1 cellular context compared by ENCODE assay signal in genomic region chr6:42095776-42096541, GRCh38.
TF ChIP-seq lines count a peak whose summit lies in the region.

No MANE protein-coding gene starts in this region.

TF ChIP-seq in WTC11, 78 proteins besides CTCF, POLR2A, EP300 and RAD21 (continued from another document):
- TF ChIP-seq FOXP4 (CRISPR knock-in tag; IDR thresholded peaks at IDR 0.05) (no peak), PREB (CRISPR knock-in tag; IDR thresholded peaks at IDR 0.05; ENCODE audit: borderline replicate concordance) (no peak), FOXJ3 (CRISPR knock-in tag; IDR thresholded peaks at IDR 0.05; ENCODE audit: borderline replicate concordance) (no peak), ZNF263 (CRISPR knock-in tag; IDR thresholded peaks at IDR 0.05; ENCODE audit: low read depth) (0 out of 2 replicates have a peak, but pooled peaks have one; percentile 29), MAX (CRISPR knock-in tag; IDR thresholded peaks at IDR 0.05) (peak; percentile 46; the same call in 1 of the 2 replicates)
